ENCODE assay signal across 18 cellular contexts in genomic region chr6:33380272-33380981, GRCh38.
"Had no signal": no experiment of that assay in that cellular context is flagged by ENCODE, and none has a peak within 500 bp of the region (broad histone marks: within the 10 kb centered on the region; RNA-seq: fewer than 3 reads in every experiment).

No MANE protein-coding gene starts in this region.

- DNase-seq: activated B cell treated with CpG ODN at 0.5 μM for 24 hours; activated CD4-positive, alpha-beta T cell treated with anti-CD3 and anti-CD28 coated beads for 1 hour; activated CD4-positive, alpha-beta T cell treated with anti-CD3 and anti-CD28 coated beads, Interleukin-2, amount 10 ng/mL, durations not matched to agents 24 days and 14 days; activated CD4-positive, alpha-beta T cell treated with anti-CD3 and anti-CD28 coated beads, Interleukin-2, amount 50 U/mL, for 48 hours; activated CD8-positive, alpha-beta memory T cell treated with anti-CD3 and anti-CD28 coated beads, Interleukin-2, amount 10 ng/mL, durations not matched to agents 7 days and 5 days; activated effector memory CD4-positive, alpha-beta T cell treated with Interleukin-2 at 50 U/mL for 16 hours; activated naive CD4-positive, alpha-beta T cell treated with Interleukin-2 at 50 U/mL for 16 hours; activated T-cell treated with anti-CD3 and anti-CD28 coated beads, Interleukin-2, amount 50 U/mL, for 24 hours; KBM-7; NCI-H1105; NCI-H1436; NCI-H187; NCI-H2081; NCI-H446; NCI-H524; PC-3; SHP77 treated with DMSO at 0.1 percent for 48 hours had no signal

- FAIRE-seq: RCC 7860 had no signal
